Comparison of ENCODE assay signal across 2 cellular contexts in genomic region chr10:73647875-73648228, GRCh38.
TF ChIP-seq lines count a peak whose summit lies in the region.

No MANE protein-coding gene starts in this region.

TF ChIP-seq in IMR-90, 13 proteins besides CTCF, POLR2A, EP300 and RAD21:
- TF ChIP-seq, protein P1, sequence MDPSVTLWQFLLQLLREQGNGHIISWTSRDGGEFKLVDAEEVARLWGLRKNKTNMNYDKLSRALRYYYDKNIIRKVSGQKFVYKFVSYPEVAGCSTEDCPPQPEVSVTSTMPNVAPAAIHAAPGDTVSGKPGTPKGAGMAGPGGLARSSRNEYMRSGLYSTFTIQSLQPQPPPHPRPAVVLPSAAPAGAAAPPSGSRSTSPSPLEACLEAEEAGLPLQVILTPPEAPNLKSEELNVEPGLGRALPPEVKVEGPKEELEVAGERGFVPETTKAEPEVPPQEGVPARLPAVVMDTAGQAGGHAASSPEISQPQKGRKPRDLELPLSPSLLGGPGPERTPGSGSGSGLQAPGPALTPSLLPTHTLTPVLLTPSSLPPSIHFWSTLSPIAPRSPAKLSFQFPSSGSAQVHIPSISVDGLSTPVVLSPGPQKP (IDR thresholded peaks at IDR 0.05; ENCODE audit: borderline replicate concordance, low read depth, low read length) = no peak
- TF ChIP-seq CHD1 (IDR thresholded peaks at IDR 0.05; ENCODE audit: low read depth, low read length) (no peak), NFE2L2 (IDR thresholded peaks at IDR 0.05; ENCODE audit: low read depth, low read length) (no peak), RFX5 (IDR thresholded peaks at IDR 0.05; ENCODE audit: low read depth, low read length) (no peak), FOS (IDR thresholded peaks at IDR 0.05; ENCODE audit: low read depth, low read length) (no peak), MAZ (IDR thresholded peaks at IDR 0.05; ENCODE audit: borderline replicate concordance, low read depth, low read length) (no peak), MAFK (IDR thresholded peaks at IDR 0.05; ENCODE audit: low read depth, low read length) (no peak), MXI1 (IDR thresholded peaks at IDR 0.05; ENCODE audit: borderline replicate concordance, low read depth, low read length) (no peak), SMC3 (IDR thresholded peaks at IDR 0.05; ENCODE audit: low read depth, low read length) (no peak), RCOR1 (IDR thresholded peaks at IDR 0.05; ENCODE audit: insufficient replicate concordance, low read length) (no peak), CEBPB (IDR thresholded peaks at IDR 0.05; ENCODE audit: low read depth, low read length) (no peak), BHLHE40 (IDR thresholded peaks at IDR 0.05; ENCODE audit: low read depth, low read length) (no peak)
- TF ChIP-seq, protein P2, sequence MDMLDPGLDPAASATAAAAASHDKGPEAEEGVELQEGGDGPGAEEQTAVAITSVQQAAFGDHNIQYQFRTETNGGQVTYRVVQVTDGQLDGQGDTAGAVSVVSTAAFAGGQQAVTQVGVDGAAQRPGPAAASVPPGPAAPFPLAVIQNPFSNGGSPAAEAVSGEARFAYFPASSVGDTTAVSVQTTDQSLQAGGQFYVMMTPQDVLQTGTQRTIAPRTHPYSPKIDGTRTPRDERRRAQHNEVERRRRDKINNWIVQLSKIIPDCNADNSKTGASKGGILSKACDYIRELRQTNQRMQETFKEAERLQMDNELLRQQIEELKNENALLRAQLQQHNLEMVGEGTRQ (IDR thresholded peaks at IDR 0.05; ENCODE audit: low read depth, low read length) = no peak
TF ChIP-seq in IMR-90: peak in this region for 0.

TF ChIP-seq in endothelial cell of umbilical vein, 7 proteins besides CTCF, POLR2A, EP300 and RAD21:
- TF ChIP-seq, protein P3, sequence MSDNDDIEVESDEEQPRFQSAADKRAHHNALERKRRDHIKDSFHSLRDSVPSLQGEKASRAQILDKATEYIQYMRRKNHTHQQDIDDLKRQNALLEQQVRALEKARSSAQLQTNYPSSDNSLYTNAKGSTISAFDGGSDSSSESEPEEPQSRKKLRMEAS (IDR thresholded peaks at IDR 0.05; ENCODE audit: insufficient read depth, insufficient read length) = no peak
- TF ChIP-seq FOS (IDR thresholded peaks at IDR 0.05; ENCODE audit: borderline replicate concordance, insufficient read depth, low read length) = no peak
- TF ChIP-seq MYC (IDR thresholded peaks at IDR 0.05; ENCODE audit: low read depth, low read length) = no peak
- TF ChIP-seq JUN (IDR thresholded peaks at IDR 0.05; ENCODE audit: borderline replicate concordance, insufficient read depth, insufficient read length, low read depth) = no peak
- TF ChIP-seq EZH2 (IDR thresholded peaks at IDR 0.05; ENCODE audit: borderline replicate concordance, low read depth, low read length, severe bottlenecking) = no peak
- no peak for TF ChIP-seq GATA2 (IDR thresholded peaks at IDR 0.05; ENCODE audit: insufficient read depth, insufficient read length, low read depth, low read length)
- TF ChIP-seq POLR2AphosphoS5 (IDR thresholded peaks at IDR 0.05; ENCODE audit: insufficient read depth, low read depth, low read length) = no peak
